22 cellular contexts compared by ENCODE assay signal in genomic region chr6:130518588-130518987, GRCh38.
DNase-seq lines count a peak whose midpoint lies in the region; ATAC-seq and TF ChIP-seq lines count a peak whose summit lies in the region.
"Had no signal": no experiment of that assay in that cellular context is flagged by ENCODE, and none has a peak within 500 bp of the region (broad histone marks: within the 10 kb centered on the region; RNA-seq: fewer than 3 reads in every experiment).

No MANE protein-coding gene starts in this region.

- intact Hi-C loops in HCT116 (cut with micrococcal nuclease): no loop called here

- peak overlapping the region; percentile 94 for H3K27ac Mint-ChIP-seq in activated naive CD8-positive, alpha-beta T cell
- H3K27ac Mint-ChIP-seq in activated naive CD8-positive, alpha-beta T cell treated with anti-CD3 and anti-CD28 coated beads for 36 hours: no peak overlapping the region
- H3K27ac Mint-ChIP-seq in activated CD8-positive, alpha-beta T cell treated with anti-CD3 and anti-CD28 coated beads, Interleukin-2, amount 10 ng/mL, durations not matched to agents 7 days and 5 days: peak overlapping the region; percentile 40
- H3K27ac Mint-ChIP-seq in progenitor cell of endocrine pancreas: no peak overlapping the region
- H3K27ac Mint-ChIP-seq: endodermal cell; stimulated activated naive B cell treated with anti-CD40 and anti-IgM and Interleukin-4, amounts not matched to agents 10 μg/mL and 1 μg/mL and 100 μg/mL, for 72 hours had no signal

- H3F3A ChIP-seq in smooth muscle cell (ENCODE audit: low read depth): peaks cover 9% of the 10 kb centered on the region

- peaks cover 8% of the 10 kb centered on the region for H3K9me3 Mint-ChIP-seq in activated naive CD8-positive, alpha-beta T cell (ENCODE audit: low read depth)
- H3K9me3 Mint-ChIP-seq in activated naive CD8-positive, alpha-beta T cell treated with anti-CD3 and anti-CD28 coated beads for 36 hours: peaks cover 33% of the 10 kb centered on the region
- H3K9me3 Mint-ChIP-seq in activated CD8-positive, alpha-beta T cell treated with anti-CD3 and anti-CD28 coated beads, Interleukin-2, amount 10 ng/mL, durations not matched to agents 7 days and 5 days (ENCODE audit: insufficient read depth): peaks cover 40% of the 10 kb centered on the region
- no peaks in the 10 kb centered on the region for H3K9me3 Mint-ChIP-seq in progenitor cell of endocrine pancreas (ENCODE audit: low read depth)
- H3K9me3 Mint-ChIP-seq: endodermal cell had no signal

- ATAC-seq in HCT116 (no peak), GM19395 (IDR thresholded peaks at IDR 0.05; ENCODE audit: unreplicated experiment) (no peak)
- ATAC-seq in activated CD8-positive, alpha-beta T cell treated with anti-CD3 and anti-CD28 coated beads, Interleukin-2, amount 10 ng/mL, durations not matched to agents 7 days and 5 days: no peak
- ATAC-seq: mucosa of descending colon; stimulated activated naive B cell treated with anti-CD40 and anti-IgM and Interleukin-4, amounts not matched to agents 10 μg/mL and 1 μg/mL and 100 μg/mL, for 72 hours had no signal

- no peak overlapping the region for H3K4me3 ChIP-seq in HCT116 (replicated peaks in 1 of 2; ENCODE audit: low read depth in 1 of 2, low read length in 2 of 2)
- no peak overlapping the region for H3K4me3 ChIP-seq in smooth muscle cell
- H3K4me3 ChIP-seq: mucosa of descending colon, thoracic aorta had no signal

- H3K4me1 ChIP-seq in HCT116 (ENCODE audit: control insufficient read depth in 1 of 2, insufficient read depth in 2 of 2, low read length in 2 of 2) (peaks cover 3 to 30% of the 10 kb centered on the region in 2 experiments; a peak in 3 of 4 replicates), smooth muscle cell (ENCODE audit: low read depth) (peaks cover 8% of the 10 kb centered on the region)

- no peaks in the 10 kb centered on the region for H3K79me2 ChIP-seq in HCT116 (ENCODE audit: insufficient read depth, low read length)
- H3K79me2 ChIP-seq in smooth muscle cell (ENCODE audit: low read depth): no peaks in the 10 kb centered on the region

- peak overlapping the region; percentile 59; the same call in 1 of the 2 replicates for H3K4me2 ChIP-seq in HCT116 (ENCODE audit: low read length)
- peak overlapping the region; percentile 2 for H3K4me2 ChIP-seq in smooth muscle cell

- H3K4me3 Mint-ChIP-seq in activated naive CD8-positive, alpha-beta T cell: no peak overlapping the region
- no peak overlapping the region for H3K4me3 Mint-ChIP-seq in activated naive CD8-positive, alpha-beta T cell treated with anti-CD3 and anti-CD28 coated beads for 36 hours
- no peak overlapping the region for H3K4me3 Mint-ChIP-seq in activated CD8-positive, alpha-beta T cell treated with anti-CD3 and anti-CD28 coated beads, Interleukin-2, amount 10 ng/mL, durations not matched to agents 7 days and 5 days
- no peak overlapping the region for H3K4me3 Mint-ChIP-seq in progenitor cell of endocrine pancreas (ENCODE audit: low read depth)
- H3K4me3 Mint-ChIP-seq: endodermal cell; stimulated activated naive B cell treated with anti-CD40 and anti-IgM and Interleukin-4, amounts not matched to agents 10 μg/mL and 1 μg/mL and 100 μg/mL, for 72 hours had no signal

- no peaks in the 10 kb centered on the region for H3K9me3 ChIP-seq in HCT116 (ENCODE audit: control insufficient read depth in 1 of 2, insufficient read depth in 1 of 2, low read depth in 1 of 2, low read length in 2 of 2)
- no peaks in the 10 kb centered on the region for H3K9me3 ChIP-seq in smooth muscle cell (replicated peaks; ENCODE audit: low read depth)
- H3K9me3 ChIP-seq: mucosa of descending colon, thoracic aorta had no signal

- H2AFZ ChIP-seq in HCT116 (ENCODE audit: low read depth, low read length, poor library complexity, severe bottlenecking): no peak overlapping the region
- H2AFZ ChIP-seq in smooth muscle cell (ENCODE audit: low read depth): no peak overlapping the region

- H3K36me3 ChIP-seq in HCT116 (ENCODE audit: control insufficient read depth in 1 of 2, insufficient read depth in 2 of 2, low read length in 2 of 2) (0 out of 4 replicates have a peak, but pooled peaks cover 0 to 4% of the 10 kb centered on the region in 2 experiments), smooth muscle cell (ENCODE audit: low read depth) (no peaks in the 10 kb centered on the region)
- H3K36me3 ChIP-seq: thoracic aorta, WERI-Rb-1 had no signal

- H4K20me1 ChIP-seq in HCT116 (ENCODE audit: insufficient read depth): no peaks in the 10 kb centered on the region
- H4K20me1 ChIP-seq in smooth muscle cell (ENCODE audit: low read depth): no peaks in the 10 kb centered on the region

- DNase-seq in activated naive CD8-positive, alpha-beta T cell treated with anti-CD3 and anti-CD28 coated beads for 36 hours: no peak
- DNase-seq in HCT116 (ENCODE audit: low read depth, low spot score) (no peak), smooth muscle cell (lab: John Stamatoyannopoulos, UW; ENCODE audit: unreplicated experiment) (no peak), progenitor cell of endocrine pancreas (ENCODE audit: low spot score, unreplicated experiment) (no peak), CD1c-positive myeloid dendritic cell (ENCODE audit: extremely low spot score) (no peak)
- DNase-seq in activated CD8-positive, alpha-beta T cell treated with anti-CD3 and anti-CD28 coated beads, Interleukin-2, amount 10 ng/mL, durations not matched to agents 7 days and 5 days: no peak
- DNase-seq: DMS53; endodermal cell; Karpas-422; mucosa of descending colon; NCI-H1105 treated with DMSO at 0.1 percent for 48 hours; NCI-H2029 treated with DMSO at 0.1 percent for 48 hours; NCI-H226; NCI-H774; OCI-M1; SHP77 treated with DMSO at 0.1 percent for 48 hours; stimulated activated CD4-positive, alpha-beta T cell treated with anti-CD3 and anti-CD28 coated beads, Interleukin-1b, Interleukin-23, amount 100 ng/mL, for 48 hours; stimulated activated naive B cell treated with anti-CD40 and anti-IgM and Interleukin-4, amounts not matched to agents 10 μg/mL and 1 μg/mL and 100 μg/mL, for 72 hours; WERI-Rb-1 had no signal

- no peak for TF ChIP-seq POLR2A in HCT116 (IDR thresholded peaks at IDR 0.05; ENCODE audit: borderline replicate concordance, extremely low read depth, insufficient read depth, insufficient read length)

- H3K9ac ChIP-seq in HCT116 (ENCODE audit: low read length): peak overlapping the region; percentile 46; the same call in 1 of the 2 replicates
- no peak overlapping the region for H3K9ac ChIP-seq in smooth muscle cell (ENCODE audit: low read depth)

- TF ChIP-seq CTCF in HCT116 (IDR thresholded peaks at IDR 0.05 in 2 of 3, conservative IDR thresholded peaks at IDR 0.05 in 1 of 3; ENCODE audit: borderline replicate concordance in 1 of 3, insufficient read depth in 1 of 3, low read depth in 2 of 3, low read length in 2 of 3) (no peak), smooth muscle cell (IDR thresholded peaks at IDR 0.05; ENCODE audit: borderline replicate concordance, insufficient read depth, poor library complexity, severe bottlenecking) (no peak), progenitor cell of endocrine pancreas (IDR thresholded peaks at IDR 0.05; ENCODE audit: unreplicated experiment) (no peak)

- no peaks in the 10 kb centered on the region for H3K27me3 Mint-ChIP-seq in activated naive CD8-positive, alpha-beta T cell
- no peaks in the 10 kb centered on the region for H3K27me3 Mint-ChIP-seq in activated naive CD8-positive, alpha-beta T cell treated with anti-CD3 and anti-CD28 coated beads for 36 hours
- H3K27me3 Mint-ChIP-seq in activated CD8-positive, alpha-beta T cell treated with anti-CD3 and anti-CD28 coated beads, Interleukin-2, amount 10 ng/mL, durations not matched to agents 7 days and 5 days (ENCODE audit: low read depth): no peaks in the 10 kb centered on the region
- H3K27me3 Mint-ChIP-seq in progenitor cell of endocrine pancreas: no peaks in the 10 kb centered on the region
- H3K27me3 Mint-ChIP-seq: stimulated activated naive B cell treated with anti-CD40 and anti-IgM and Interleukin-4, amounts not matched to agents 10 μg/mL and 1 μg/mL and 100 μg/mL, for 72 hours had no signal

- TF ChIP-seq RAD21 in HCT116 (IDR thresholded peaks at IDR 0.05; ENCODE audit: low read depth): no peak

- peaks cover 56% of the 10 kb centered on the region for H3K4me1 Mint-ChIP-seq in activated naive CD8-positive, alpha-beta T cell (ENCODE audit: low read depth)
- peaks cover 43% of the 10 kb centered on the region for H3K4me1 Mint-ChIP-seq in activated naive CD8-positive, alpha-beta T cell treated with anti-CD3 and anti-CD28 coated beads for 36 hours
- peaks cover 54% of the 10 kb centered on the region for H3K4me1 Mint-ChIP-seq in activated CD8-positive, alpha-beta T cell treated with anti-CD3 and anti-CD28 coated beads, Interleukin-2, amount 10 ng/mL, durations not matched to agents 7 days and 5 days (ENCODE audit: low read depth)
- peaks cover 4% of the 10 kb centered on the region for H3K4me1 Mint-ChIP-seq in progenitor cell of endocrine pancreas (ENCODE audit: low read depth)
- H3K4me1 Mint-ChIP-seq: endodermal cell had no signal

- no TSS peak for BruUV-seq in HCT116 (replicated peaks; lab: Mats Ljungman, UMichigan)

- RAD21 ChIA-PET in HCT116 (lab: Charles Lee; ENCODE audit: low non-redundant PET in 1 of 2, low total read pairs in 2 of 2, uncharacterized antibody in 2 of 2, unreplicated experiment in 2 of 2): no interaction called here

- H3K27ac ChIP-seq in HCT116 (ENCODE audit: low read depth, low read length): peak overlapping the region; percentile 51; the same call in 1 of the 2 replicates
- peak overlapping the region; percentile 83 for H3K27ac ChIP-seq in smooth muscle cell (ENCODE audit: low read depth)
- H3K27ac ChIP-seq: thoracic aorta, WERI-Rb-1 had no signal

- no peaks in the 10 kb centered on the region for H3K9me2 ChIP-seq in HCT116 (ENCODE audit: insufficient read depth)

- CTCF ChIA-PET in HCT116 (lab: Charles Lee): no interaction called here
- CTCF ChIA-PET in activated CD8-positive, alpha-beta T cell treated with anti-CD3 and anti-CD28 coated beads, Interleukin-2, amount 10 ng/mL, durations not matched to agents 7 days and 5 days (lab: Charles Lee): no interaction called here

- H3K27me3 ChIP-seq in HCT116 (ENCODE audit: insufficient read depth, low read length) (no peaks in the 10 kb centered on the region), smooth muscle cell (ENCODE audit: low read depth) (no peaks in the 10 kb centered on the region)

- POLR2A ChIA-PET in HCT116 (lab: Charles Lee): no interaction called here
- POLR2A ChIA-PET in activated CD8-positive, alpha-beta T cell treated with anti-CD3 and anti-CD28 coated beads, Interleukin-2, amount 10 ng/mL, durations not matched to agents 7 days and 5 days (lab: Charles Lee): no interaction called here

- H3K36me3 Mint-ChIP-seq in activated naive CD8-positive, alpha-beta T cell: peaks cover 5% of the 10 kb centered on the region
- peaks cover 28% of the 10 kb centered on the region for H3K36me3 Mint-ChIP-seq in activated naive CD8-positive, alpha-beta T cell treated with anti-CD3 and anti-CD28 coated beads for 36 hours
- peaks cover 69% of the 10 kb centered on the region for H3K36me3 Mint-ChIP-seq in activated CD8-positive, alpha-beta T cell treated with anti-CD3 and anti-CD28 coated beads, Interleukin-2, amount 10 ng/mL, durations not matched to agents 7 days and 5 days (ENCODE audit: low read depth)
- H3K36me3 Mint-ChIP-seq in progenitor cell of endocrine pancreas (ENCODE audit: insufficient read depth): no peaks in the 10 kb centered on the region

TF ChIP-seq in HCT116, 20 proteins besides CTCF, POLR2A, EP300 and RAD21 (continues in another document):
- no peak for TF ChIP-seq JUND (IDR thresholded peaks at IDR 0.05)
- no peak for TF ChIP-seq EZH2phosphoT487 (IDR thresholded peaks at IDR 0.05; ENCODE audit: borderline replicate concordance)

Comparison
In these comparisons a context has a peak if more than half of its experiments do, and no peak if none do; other contexts are left out.
1. H3K27ac Mint-ChIP-seq: peak in activated naive CD8-positive, alpha-beta T cell (single experiment) and activated CD8-positive, alpha-beta T cell treated with anti-CD3 and anti-CD28 coated beads, Interleukin-2, amount 10 ng/mL, durations not matched to agents 7 days and 5 days (single experiment); none in activated naive CD8-positive, alpha-beta T cell treated with anti-CD3 and anti-CD28 coated beads for 36 hours (single experiment) and progenitor cell of endocrine pancreas (single experiment).